In the genomic region with DNA sequence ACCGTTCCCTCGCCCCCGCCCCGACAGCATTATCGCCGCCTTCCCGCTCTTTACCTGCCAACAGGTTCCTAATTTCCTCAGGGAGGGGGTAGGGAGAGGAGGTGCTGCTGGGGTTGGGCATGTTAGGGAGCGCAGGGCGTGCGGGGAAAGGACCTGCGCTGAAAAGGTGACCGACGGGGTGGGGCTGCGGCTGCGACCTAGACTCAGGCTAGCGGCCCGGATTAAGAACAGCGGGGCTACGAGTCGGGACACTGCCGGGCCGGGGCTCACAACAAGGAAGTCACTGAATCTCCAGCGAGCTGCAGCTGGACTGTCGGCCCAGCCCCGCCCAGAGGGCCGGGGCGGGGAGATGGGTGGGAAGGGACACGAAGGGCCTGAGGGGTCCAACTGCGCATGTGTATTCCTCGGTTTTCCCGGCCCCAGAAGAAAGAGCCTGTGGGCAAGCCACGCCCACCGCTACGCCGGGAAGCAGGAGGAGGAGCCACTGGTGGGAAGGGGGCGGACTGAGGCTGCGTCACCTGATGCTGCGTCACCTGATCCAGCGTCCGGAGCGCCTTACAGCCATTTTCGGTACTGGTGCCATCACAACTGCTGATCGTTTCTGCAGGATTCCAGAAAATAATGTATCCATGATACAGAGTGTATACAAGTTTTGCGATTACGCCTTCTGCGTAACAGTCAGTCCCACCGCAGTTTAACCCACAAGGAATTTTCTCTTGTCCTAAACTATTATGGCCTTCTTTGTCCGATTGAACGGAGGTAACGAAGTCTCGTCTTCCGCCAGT, we compare ENCODE assay signal across 8 cellular contexts. TPM values are rescaled to one million over a fixed set of nuclear protein-coding genes. Genes with fewer than 3 reads are reported as not detected.
DNase-seq lines count a peak whose midpoint lies in the region; ATAC-seq, FAIRE-seq and TF ChIP-seq lines count a peak whose summit lies in the region.

A gene with protein sequence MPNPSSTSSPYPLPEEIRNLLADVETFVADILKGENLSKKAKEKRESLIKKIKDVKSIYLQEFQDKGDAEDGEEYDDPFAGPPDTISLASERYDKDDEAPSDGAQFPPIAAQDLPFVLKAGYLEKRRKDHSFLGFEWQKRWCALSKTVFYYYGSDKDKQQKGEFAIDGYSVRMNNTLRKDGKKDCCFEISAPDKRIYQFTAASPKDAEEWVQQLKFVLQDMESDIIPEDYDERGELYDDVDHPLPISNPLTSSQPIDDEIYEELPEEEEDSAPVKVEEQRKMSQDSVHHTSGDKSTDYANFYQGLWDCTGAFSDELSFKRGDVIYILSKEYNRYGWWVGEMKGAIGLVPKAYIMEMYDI (minus strand): TSS at position 282 of the 785 bp plus-strand sequence. CDS start 161 bp downstream, at position 121.

- peaks cover 15% of the 10 kb centered on the region for H3K36me3 Mint-ChIP-seq in activated B cell treated with CpG ODN at 0.5 μM for 24 hours (ENCODE audit: low read depth)

- no peaks in the 10 kb centered on the region for H3F3A ChIP-seq in smooth muscle cell (ENCODE audit: low read depth)

- peak; percentile 92 for TF ChIP-seq POLR2A in GM18526 (IDR thresholded peaks at IDR 0.05; ENCODE audit: extremely low read depth, insufficient read length)

- no peaks in the 10 kb centered on the region for H3K79me2 ChIP-seq in smooth muscle cell (ENCODE audit: low read depth)

- H3K4me3 ChIP-seq in smooth muscle cell = peak within 1 kb of the TSS; percentile 85

- intact Hi-C loops in activated B cell treated with CpG ODN at 0.5 μM for 24 hours (cut with micrococcal nuclease) = loop anchor here (1.0 to 10.0 kb wide), 16 partner anchors 10 to 1880 kb away; a partner anchor contains a TSS

- no peaks in the 10 kb centered on the region for H3K36me3 ChIP-seq in smooth muscle cell (ENCODE audit: low read depth)

- H3K4me2 ChIP-seq in smooth muscle cell = peak within 1 kb of the TSS; percentile 95

- H3K27me3 Mint-ChIP-seq in activated B cell treated with CpG ODN at 0.5 μM for 24 hours = no peaks in the 10 kb centered on the region

- CTCF ChIA-PET in activated B cell treated with CpG ODN at 0.5 μM for 24 hours (lab: Charles Lee) = interaction anchor here (1.6 kb wide), 1 partner anchor 297 kb away, joined by 5 read pairs; no protein-coding TSS in a partner anchor

- 1% methylated on average over 41 of the region's 52 CpGs for WGBS in smooth muscle cell (ENCODE audit: low lambda C conversion rate)

- H3K9me3 ChIP-seq in smooth muscle cell (replicated peaks; ENCODE audit: low read depth) = no peaks in the 10 kb centered on the region

- peak within 1 kb of the TSS; percentile 81 for H3K9ac ChIP-seq in smooth muscle cell (ENCODE audit: low read depth)

- ATAC-seq in HG03066 (IDR thresholded peaks at IDR 0.05; ENCODE audit: low read depth, unreplicated experiment) (peak; percentile 91), activated B cell treated with CpG ODN at 0.5 μM for 24 hours (ENCODE audit: low read depth) (peak; percentile 84)

- peaks cover 10% of the 10 kb centered on the region for H4K20me1 ChIP-seq in smooth muscle cell (ENCODE audit: low read depth)

- peak; percentile 99 for DNase-seq in NCI-H2196 (lab: John Stamatoyannopoulos, UW; ENCODE audit: unreplicated experiment)
- DNase-seq in activated B cell treated with CpG ODN at 0.5 μM for 24 hours = peak; percentile 92
- peak; percentile 31 to 97 (median 86) for DNase-seq in caudate nucleus (lab: John Stamatoyannopoulos, UW)
- DNase-seq in iPS-NIHi7 (ENCODE audit: extremely low spot score) = peak; percentile 99
- peak; percentile 92 for DNase-seq in smooth muscle cell (lab: John Stamatoyannopoulos, UW; ENCODE audit: unreplicated experiment)

- peaks cover 42% of the 10 kb centered on the region for H3K27me3 ChIP-seq in smooth muscle cell (ENCODE audit: low read depth)

- H3K27ac ChIP-seq in caudate nucleus (ENCODE audit: low read depth, low read length) = peak within 1 kb of the TSS; percentile 72
- H3K27ac ChIP-seq in smooth muscle cell (ENCODE audit: low read depth) = peak within 1 kb of the TSS; percentile 87

- H3K4me1 Mint-ChIP-seq in activated B cell treated with CpG ODN at 0.5 μM for 24 hours = peaks cover 32% of the 10 kb centered on the region

- peak within 1 kb of the TSS; percentile 98 for H2AFZ ChIP-seq in smooth muscle cell (ENCODE audit: low read depth)

- H3K4me3 Mint-ChIP-seq in activated B cell treated with CpG ODN at 0.5 μM for 24 hours = peak within 1 kb of the TSS; percentile 99

- peak; percentile 98 for FAIRE-seq in A204.1 (lab: Jason Lieb, UNC)

- TF ChIP-seq CTCF in activated B cell treated with CpG ODN at 0.5 μM for 24 hours (IDR thresholded peaks at IDR 0.05) (no peak), smooth muscle cell (IDR thresholded peaks at IDR 0.05; ENCODE audit: borderline replicate concordance, insufficient read depth, poor library complexity, severe bottlenecking) (no peak)

- H3K9me3 Mint-ChIP-seq in activated B cell treated with CpG ODN at 0.5 μM for 24 hours = no peaks in the 10 kb centered on the region

- H3K4me1 ChIP-seq in smooth muscle cell (ENCODE audit: low read depth) = no peaks in the 10 kb centered on the region

- peak within 1 kb of the TSS; percentile 99 for H3K27ac Mint-ChIP-seq in activated B cell treated with CpG ODN at 0.5 μM for 24 hours

- POLR2A ChIA-PET in activated B cell treated with CpG ODN at 0.5 μM for 24 hours (lab: Charles Lee) = interaction anchor here (1.0 to 1.9 kb wide), 4 partner anchors 267 to 1684 kb away, joined by 3 to 10 read pairs (median 4); a partner anchor contains a TSS

RNA-seq across cellular contexts. Expression of the gene that starts here (rescaled TPM):
- total RNA-seq in activated B cell treated with CpG ODN at 0.5 μM for 24 hours = 70.3 and 75.6 TPM in 2 replicates
- total RNA-seq in smooth muscle cell = 5.6 and 14.8 TPM in 2 replicates
- 6.7 and 7.7 TPM in 2 replicates for polyA plus RNA-seq in smooth muscle cell

Comparison
In these comparisons a context has a peak if more than half of its experiments do, and no peak if none do; other contexts are left out.
1. Peak in every context shown above with its lines: DNase-seq, ATAC-seq, H3K4me3 ChIP-seq and H3K27ac ChIP-seq.